In genomic region chr19:917323-918151, GRCh38 we compare ENCODE assay signal across 8 cellular contexts. TPM values are rescaled to one million over a fixed set of nuclear protein-coding genes. Genes with fewer than 3 reads are reported as not detected.
DNase-seq lines count a peak whose midpoint lies in the region; TF ChIP-seq lines count a peak whose summit lies in the region.

Gene KISS1R (plus strand): TSS chr19:917333. CDS start chr19:917503, 170 bp downstream.

- H3K27me3 Mint-ChIP-seq in activated CD4-positive, alpha-beta memory T cell treated with anti-CD3 and anti-CD28 coated beads, Interleukin-2, amount 10 ng/mL, durations not matched to agents 7 days and 5 days = peaks cover 10% of the 10 kb centered on the region

- POLR2A ChIA-PET in activated CD4-positive, alpha-beta memory T cell treated with anti-CD3 and anti-CD28 coated beads, Interleukin-2, amount 10 ng/mL, durations not matched to agents 7 days and 5 days (lab: Charles Lee) = interaction anchor here (0.7 to 1.3 kb wide), 2 partner anchors 9 to 55 kb away, joined by 3 to 4 read pairs; no protein-coding TSS in a partner anchor

- H3K4me1 Mint-ChIP-seq in activated CD4-positive, alpha-beta memory T cell treated with anti-CD3 and anti-CD28 coated beads, Interleukin-2, amount 10 ng/mL, durations not matched to agents 7 days and 5 days = peaks cover 25% of the 10 kb centered on the region

- peak within 1 kb of the TSS; percentile 62 for H3K4me3 Mint-ChIP-seq in activated CD4-positive, alpha-beta memory T cell treated with anti-CD3 and anti-CD28 coated beads, Interleukin-2, amount 10 ng/mL, durations not matched to agents 7 days and 5 days

- H3K4me1 ChIP-seq in sigmoid colon = peaks cover 0 to 58% (median 48%) of the 10 kb centered on the region in 4 donors

- no peaks in the 10 kb centered on the region for H3K36me3 Mint-ChIP-seq in activated CD4-positive, alpha-beta memory T cell treated with anti-CD3 and anti-CD28 coated beads, Interleukin-2, amount 10 ng/mL, durations not matched to agents 7 days and 5 days (ENCODE audit: low read depth)

- 1% methylated on average over 87 of the region's 87 CpGs for WGBS in sigmoid colon, 2 donors

- TF ChIP-seq POLR2A in sigmoid colon (IDR thresholded peaks at IDR 0.05) = no peak

- no peaks in the 10 kb centered on the region for H3K9me3 Mint-ChIP-seq in activated CD4-positive, alpha-beta memory T cell treated with anti-CD3 and anti-CD28 coated beads, Interleukin-2, amount 10 ng/mL, durations not matched to agents 7 days and 5 days

- H3K36me3 ChIP-seq in sigmoid colon = no peaks in the 10 kb centered on the region

- TF ChIP-seq CTCF in fibroblast of the aortic adventitia (IDR thresholded peaks at IDR 0.05; ENCODE audit: insufficient read depth, low read length) = peak; percentile 27
- peak in 1 of 4 experiments; percentile 24 for TF ChIP-seq CTCF in sigmoid colon (IDR thresholded peaks at IDR 0.05)

- peaks cover 42 to 52% (median 49%) of the 10 kb centered on the region in 3 donors for H3K27me3 ChIP-seq in sigmoid colon

- intact Hi-C loops in sigmoid colon (cut with DNase I) = no loop called here

- H3K4me3 ChIP-seq in fibroblast of the aortic adventitia (ENCODE audit: low read depth, low read length) = no peak within 1 kb of the TSS
- H3K4me3 ChIP-seq in sigmoid colon = peak within 1 kb of the TSS; percentile 1 to 41 (median 26)

- no peak within 1 kb of the TSS for H3K27ac Mint-ChIP-seq in activated CD4-positive, alpha-beta memory T cell treated with anti-CD3 and anti-CD28 coated beads, Interleukin-2, amount 10 ng/mL, durations not matched to agents 7 days and 5 days

- H3K27ac ChIP-seq in sigmoid colon = no peak within 1 kb of the TSS

- H3K9me3 ChIP-seq in sigmoid colon = no peaks in the 10 kb centered on the region

- CTCF ChIA-PET in activated CD4-positive, alpha-beta memory T cell treated with anti-CD3 and anti-CD28 coated beads, Interleukin-2, amount 10 ng/mL, durations not matched to agents 7 days and 5 days (lab: Charles Lee) = interaction anchor here (4.3 to 4.6 kb wide), 2 partner anchors 54 kb away, joined by 35 to 37 read pairs; no protein-coding TSS in a partner anchor

- DNase-seq in DMS79 treated with DMSO at 0.1 percent for 48 hours (lab: John Stamatoyannopoulos, UW) = peak; percentile 67
- peak; percentile 7 for DNase-seq in KG1 (lab: John Stamatoyannopoulos, UW)
- peak; percentile 49 for DNase-seq in activated CD4-positive, alpha-beta memory T cell treated with anti-CD3 and anti-CD28 coated beads, Interleukin-2, amount 10 ng/mL, durations not matched to agents 7 days and 5 days
- DNase-seq in fibroblast of the aortic adventitia (ENCODE audit: low read depth) = peak; percentile 12
- DNase-seq in sigmoid colon = no peak
- no peak for DNase-seq in medulla oblongata (ENCODE audit: extremely low spot score)
- DNase-seq in cortex of kidney (lab: John Stamatoyannopoulos, UW) = no peak
- DNase-seq in epidermal melanocyte (ENCODE audit: insufficient read length, low spot score) = no peak

- TF ChIP-seq EP300 in sigmoid colon (IDR thresholded peaks at IDR 0.05) = no peak

RNA-seq across cellular contexts. Expression of gene KISS1R, which starts in this region (rescaled TPM):
- 1 to 10 TPM; 1.8 to 2.3 TPM for total RNA-seq in activated CD4-positive, alpha-beta memory T cell treated with anti-CD3 and anti-CD28 coated beads, Interleukin-2, amount 10 ng/mL, durations not matched to agents 7 days and 5 days
- total RNA-seq in fibroblast of the aortic adventitia (ENCODE audit: low replicate concordance) = not detected in 2 replicates
- total RNA-seq in sigmoid colon = not detected
- polyA plus RNA-seq in sigmoid colon = under 1 TPM in 1 of 3 donors, not detected in 2; 0.13 TPM

Comparison
In these comparisons a context has a peak if more than half of its experiments do, and no peak if none do; other contexts are left out.
1. Peak in DNase-seq in fibroblast of the aortic adventitia; RNA of the gene not detected or under 1 TPM.
2. DNase-seq: peak in DMS79 treated with DMSO at 0.1 percent for 48 hours (single experiment), KG1 (single experiment) and activated CD4-positive, alpha-beta memory T cell treated with anti-CD3 and anti-CD28 coated beads, Interleukin-2, amount 10 ng/mL, durations not matched to agents 7 days and 5 days (single experiment); none in sigmoid colon (single experiment), medulla oblongata (single experiment), cortex of kidney (single experiment) and epidermal melanocyte (single experiment).